In the genomic region with DNA sequence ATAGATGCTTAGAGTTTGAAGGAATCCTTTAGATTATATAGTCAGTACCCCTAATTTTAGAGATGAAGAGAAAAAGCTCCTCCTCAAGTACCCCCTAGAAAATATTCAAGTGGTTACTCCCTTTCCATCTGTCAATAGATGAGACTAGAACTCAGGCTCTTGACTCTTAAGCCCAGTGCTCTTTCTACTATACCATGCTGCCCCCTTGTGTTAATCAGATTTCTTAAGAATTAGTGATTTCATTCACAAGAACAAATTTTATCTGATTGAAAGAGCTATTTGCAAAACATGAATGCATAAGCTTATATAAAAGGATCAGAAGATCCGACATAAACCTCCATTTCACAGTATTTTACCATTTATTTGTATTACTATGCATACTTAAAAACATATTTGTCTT, we compare ENCODE assay signal across 8 cellular contexts.
DNase-seq lines count a peak whose midpoint lies in the region; ATAC-seq and TF ChIP-seq lines count a peak whose summit lies in the region.

No MANE protein-coding gene starts in this region.

- intact Hi-C loops in HCT116 (cut with micrococcal nuclease) = loop anchor here (1.0 to 5.0 kb wide), 5 partner anchors 271 to 1824 kb away; no protein-coding TSS in a partner anchor

- no peaks in the 10 kb centered on the region for H3K4me1 ChIP-seq in HCT116 (ENCODE audit: control insufficient read depth in 1 of 2, insufficient read depth in 2 of 2, low read length in 2 of 2)

- no TSS peak for BruUV-seq in HCT116 (replicated peaks; lab: Mats Ljungman, UMichigan)

- no peaks in the 10 kb centered on the region for H3K79me2 ChIP-seq in HCT116 (ENCODE audit: insufficient read depth, low read length)

- peak; percentile 86 for TF ChIP-seq RAD21 in HCT116 (IDR thresholded peaks at IDR 0.05; ENCODE audit: low read depth)

- H3K4me3 ChIP-seq in HCT116 (replicated peaks in 1 of 2; ENCODE audit: low read depth in 1 of 2, low read length in 2 of 2) = no peak overlapping the region
- no peak overlapping the region for H3K4me3 ChIP-seq in skeletal muscle cell (ENCODE audit: low read depth, low read length)

- RAD21 ChIA-PET in HCT116 (lab: Charles Lee; ENCODE audit: low non-redundant PET in 1 of 2, low total read pairs in 2 of 2, uncharacterized antibody in 2 of 2, unreplicated experiment in 2 of 2) = interaction anchor here (0.8 to 1.2 kb wide), 3 partner anchors 9 to 764 kb away, joined by 3 to 4 read pairs (median 4); no protein-coding TSS in a partner anchor

- peak in 2 of 3 experiments; percentile 58 to 71; a peak in 4 of 6 replicates for TF ChIP-seq CTCF in HCT116 (IDR thresholded peaks at IDR 0.05 in 2 of 3, conservative IDR thresholded peaks at IDR 0.05 in 1 of 3; ENCODE audit: borderline replicate concordance in 1 of 3, insufficient read depth in 1 of 3, low read depth in 2 of 3, low read length in 2 of 3)

- CTCF ChIA-PET in HCT116 (lab: Charles Lee) = interaction anchor here (0.6 to 4.4 kb wide), 31 partner anchors 8 to 1825 kb away, joined by 3 to 31 read pairs (median 3); no protein-coding TSS in a partner anchor

- H3K4me2 ChIP-seq in HCT116 (ENCODE audit: low read length) = no peak overlapping the region

- no peak for TF ChIP-seq POLR2A in HCT116 (IDR thresholded peaks at IDR 0.05; ENCODE audit: borderline replicate concordance, extremely low read depth, insufficient read depth, insufficient read length)

- peak; percentile 44 to 60 for DNase-seq in AML-193 (lab: John Stamatoyannopoulos, UW)
- peak; percentile 54 for DNase-seq in HCT116 (ENCODE audit: low read depth, low spot score)
- peak; percentile 77 for DNase-seq in NCI-H748 (lab: John Stamatoyannopoulos, UW; ENCODE audit: unreplicated experiment)
- peak; percentile 34 to 68 for DNase-seq in dermis microvascular lymphatic vessel endothelial cell (ENCODE audit: low read depth in 2 of 2)
- peak; percentile 19 for DNase-seq in skeletal muscle cell (ENCODE audit: low read depth)
- no peak for DNase-seq in activated naive CD4-positive, alpha-beta T cell (lab: John Stamatoyannopoulos, UW)
- no peak for DNase-seq in activated effector memory CD4-positive, alpha-beta T cell treated with Interleukin-2 at 50 U/mL for 16 hours

- H3K9me3 ChIP-seq in HCT116 (ENCODE audit: control insufficient read depth in 1 of 2, insufficient read depth in 1 of 2, low read depth in 1 of 2, low read length in 2 of 2) = no peaks in the 10 kb centered on the region

- ATAC-seq in HCT116 = peak; percentile 65
- ATAC-seq in HG02981 (IDR thresholded peaks at IDR 0.05; ENCODE audit: unreplicated experiment) = no peak

- no peak overlapping the region for H3K27ac ChIP-seq in HCT116 (ENCODE audit: low read depth, low read length)

- H3K9me2 ChIP-seq in HCT116 (ENCODE audit: insufficient read depth) = 0 out of 2 replicates have a peak, but pooled peaks cover 2% of the 10 kb centered on the region

- no peaks in the 10 kb centered on the region for H3K27me3 ChIP-seq in HCT116 (ENCODE audit: insufficient read depth, low read length)

- no peak overlapping the region for H2AFZ ChIP-seq in HCT116 (ENCODE audit: low read depth, low read length, poor library complexity, severe bottlenecking)

- H4K20me1 ChIP-seq in HCT116 (ENCODE audit: insufficient read depth) = no peaks in the 10 kb centered on the region

- H3K9ac ChIP-seq in HCT116 (ENCODE audit: low read length) = no peak overlapping the region

- no peaks in the 10 kb centered on the region for H3K36me3 ChIP-seq in HCT116 (ENCODE audit: control insufficient read depth in 1 of 2, insufficient read depth in 2 of 2, low read length in 2 of 2)

- POLR2A ChIA-PET in HCT116 (lab: Charles Lee) = no interaction called here

TF ChIP-seq in HCT116, 20 proteins besides CTCF, POLR2A, EP300 and RAD21:
- no peak for TF ChIP-seq REST (IDR thresholded peaks at IDR 0.05; ENCODE audit: low read depth)
- TF ChIP-seq CEBPB (IDR thresholded peaks at IDR 0.05; ENCODE audit: low read depth) = no peak
- TF ChIP-seq FOSL1 (IDR thresholded peaks at IDR 0.05; ENCODE audit: low read depth) = no peak
- no peak for TF ChIP-seq EZH2 (IDR thresholded peaks at IDR 0.05)
- TF ChIP-seq, protein P1, sequence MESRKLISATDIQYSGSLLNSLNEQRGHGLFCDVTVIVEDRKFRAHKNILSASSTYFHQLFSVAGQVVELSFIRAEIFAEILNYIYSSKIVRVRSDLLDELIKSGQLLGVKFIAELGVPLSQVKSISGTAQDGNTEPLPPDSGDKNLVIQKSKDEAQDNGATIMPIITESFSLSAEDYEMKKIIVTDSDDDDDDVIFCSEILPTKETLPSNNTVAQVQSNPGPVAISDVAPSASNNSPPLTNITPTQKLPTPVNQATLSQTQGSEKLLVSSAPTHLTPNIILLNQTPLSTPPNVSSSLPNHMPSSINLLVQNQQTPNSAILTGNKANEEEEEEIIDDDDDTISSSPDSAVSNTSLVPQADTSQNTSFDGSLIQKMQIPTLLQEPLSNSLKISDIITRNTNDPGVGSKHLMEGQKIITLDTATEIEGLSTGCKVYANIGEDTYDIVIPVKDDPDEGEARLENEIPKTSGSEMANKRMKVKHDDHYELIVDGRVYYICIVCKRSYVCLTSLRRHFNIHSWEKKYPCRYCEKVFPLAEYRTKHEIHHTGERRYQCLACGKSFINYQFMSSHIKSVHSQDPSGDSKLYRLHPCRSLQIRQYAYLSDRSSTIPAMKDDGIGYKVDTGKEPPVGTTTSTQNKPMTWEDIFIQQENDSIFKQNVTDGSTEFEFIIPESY (IDR thresholded peaks at IDR 0.05; ENCODE audit: extremely low read depth, insufficient replicate concordance, low read length) = no peak
- no peak for TF ChIP-seq ZNF274 (IDR thresholded peaks at IDR 0.05; ENCODE audit: low read depth, low read length)
- no peak for TF ChIP-seq SP1 (IDR thresholded peaks at IDR 0.05; ENCODE audit: low read depth)
- no peak for TF ChIP-seq MAX (IDR thresholded peaks at IDR 0.05)
- TF ChIP-seq POLR2AphosphoS5 (IDR thresholded peaks at IDR 0.05; ENCODE audit: low read depth, low read length) = no peak

Comparison
In these comparisons a context has a peak if more than half of its experiments do, and no peak if none do; other contexts are left out.
1. DNase-seq: peak in AML-193 (2 of 2), HCT116 (single experiment), NCI-H748 (single experiment), dermis microvascular lymphatic vessel endothelial cell (2 of 2) and skeletal muscle cell (single experiment); none in activated naive CD4-positive, alpha-beta T cell (0 of 4) and activated effector memory CD4-positive, alpha-beta T cell treated with Interleukin-2 at 50 U/mL for 16 hours (single experiment).